In genomic region chr14:104563742-104564615, GRCh38 we compare ENCODE assay signal across 8 cellular contexts. TPM values are rescaled to one million over a fixed set of nuclear protein-coding genes. Genes with fewer than 3 reads are reported as not detected.
A peak's percentile ranks its signal among the peaks of the same experiment; 100 is the strongest.
DNase-seq lines count a peak whose midpoint lies in the region; ATAC-seq and TF ChIP-seq lines count a peak whose summit lies in the region.

No MANE protein-coding gene starts in this region.

- H3K27me3 ChIP-seq in neural cell (ENCODE audit: insufficient read depth, low read depth, low read length) (no peaks in the 10 kb centered on the region), stomach (peaks cover 0 to 84% (median 28%) of the 10 kb centered on the region in 3 donors)

- TF ChIP-seq RAD21 in neural cell (conservative IDR thresholded peaks at IDR 0.05), result peak; percentile 99

- H3K79me2 ChIP-seq in neural cell (replicated peaks; ENCODE audit: insufficient read depth, low read length), result no peaks in the 10 kb centered on the region

- H4K20me1 ChIP-seq in neural cell (ENCODE audit: insufficient read depth), result no peaks in the 10 kb centered on the region

- H3K4me2 ChIP-seq in neural cell (ENCODE audit: low read length), result no peak overlapping the region

- H3F3A ChIP-seq in neural cell (ENCODE audit: insufficient read depth, low read length, poor library complexity, severe bottlenecking), result no peaks in the 10 kb centered on the region

- H3K36me3 Mint-ChIP-seq in activated T-cell treated with anti-CD3 and anti-CD28 coated beads, Interleukin-2, amount 50 U/mL, for 72 hours (ENCODE audit: insufficient read depth in 2 of 2), result no peaks in the 10 kb centered on the region

- no peak overlapping the region for H3K9ac ChIP-seq in neural cell (ENCODE audit: low read length)

- TF ChIP-seq CTCF in neural cell (IDR thresholded peaks at IDR 0.05; ENCODE audit: poor library complexity, severe bottlenecking), result peak; percentile 96
- TF ChIP-seq CTCF in stomach (IDR thresholded peaks at IDR 0.05), result peak in 5 of 7 experiments; percentile 57 to 87 (median 77)

- peak; percentile 77 for DNase-seq in Ammon's horn (ENCODE audit: low spot score)
- DNase-seq in HCEC 1CT, result peak; percentile 24
- DNase-seq in OCI-M1 (lab: John Stamatoyannopoulos, UW), result peak; percentile 54
- DNase-seq in activated T-cell treated with anti-CD3 and anti-CD28 coated beads, Interleukin-2, amount 50 U/mL, for 72 hours, result peak; percentile 69 to 73
- DNase-seq in fibroblast of peridontal ligament (ENCODE audit: extremely low read depth), result peak; percentile 23
- DNase-seq in stomach, result peak; percentile 75

- H3K4me3 ChIP-seq in neural cell (ENCODE audit: low read length), result no peak overlapping the region
- H3K4me3 ChIP-seq in stomach, result no peak overlapping the region

- WGBS in stomach, 5 donors, result 7 to 15% (median 11%) methylated on average over 14 to 27 of the region's 27 CpGs

- no peaks in the 10 kb centered on the region for H3K27me3 Mint-ChIP-seq in activated T-cell treated with anti-CD3 and anti-CD28 coated beads, Interleukin-2, amount 50 U/mL, for 72 hours (ENCODE audit: low read depth)

- H3K36me3 ChIP-seq in neural cell (ENCODE audit: insufficient read depth, low read length) (no peaks in the 10 kb centered on the region), stomach (no peaks in the 10 kb centered on the region)

- no peak overlapping the region for H2AFZ ChIP-seq in neural cell (ENCODE audit: low read depth, low read length)

- peak; percentile 71 to 76 for ATAC-seq in activated T-cell treated with anti-CD3 and anti-CD28 coated beads, Interleukin-2, amount 50 U/mL, for 72 hours (replicated peaks in 1 of 2)
- ATAC-seq in GM21717 (IDR thresholded peaks at IDR 0.05; ENCODE audit: unreplicated experiment), result no peak

- peaks cover 0 to 12% (median 8%) of the 10 kb centered on the region in 4 donors for H3K4me1 ChIP-seq in stomach

- intact Hi-C loops in stomach (cut with DNase I; ENCODE audit: low total_unique reads), result loop anchor here (5.0 kb wide), 1 partner anchor 427 kb away; the partner anchor contains the start of gene KIF26A

- H3K27ac Mint-ChIP-seq in activated T-cell treated with anti-CD3 and anti-CD28 coated beads, Interleukin-2, amount 50 U/mL, for 72 hours, result no peak overlapping the region

- peak overlapping the region in 1 of 2 donors; percentile 57 for H3K4me3 Mint-ChIP-seq in activated T-cell treated with anti-CD3 and anti-CD28 coated beads, Interleukin-2, amount 50 U/mL, for 72 hours

- no peaks in the 10 kb centered on the region for H3K4me1 Mint-ChIP-seq in activated T-cell treated with anti-CD3 and anti-CD28 coated beads, Interleukin-2, amount 50 U/mL, for 72 hours (ENCODE audit: low read depth)

- TF ChIP-seq EP300 in neural cell (conservative IDR thresholded peaks at IDR 0.05; ENCODE audit: poor library complexity, severe bottlenecking), result no peak
- TF ChIP-seq EP300 in stomach (IDR thresholded peaks at IDR 0.05), result no peak

- H3K27ac ChIP-seq in neural cell (ENCODE audit: low read length) (no peak overlapping the region), stomach (no peak overlapping the region)

- no peaks in the 10 kb centered on the region for H3K9me3 Mint-ChIP-seq in activated T-cell treated with anti-CD3 and anti-CD28 coated beads, Interleukin-2, amount 50 U/mL, for 72 hours

- no peaks in the 10 kb centered on the region for H3K9me2 ChIP-seq in neural cell (ENCODE audit: insufficient read depth, low read length)

- H3K9me3 ChIP-seq in neural cell (ENCODE audit: low read length), result no peaks in the 10 kb centered on the region
- no peaks in the 10 kb centered on the region for H3K9me3 ChIP-seq in stomach

- no peak for TF ChIP-seq POLR2A in stomach (IDR thresholded peaks at IDR 0.05)

TF ChIP-seq in neural cell, 6 proteins besides CTCF, POLR2A, EP300 and RAD21:
- TF ChIP-seq POLR2AphosphoS5 (IDR thresholded peaks at IDR 0.05) (no peak), SMC3 (conservative IDR thresholded peaks at IDR 0.05; ENCODE audit: poor library complexity) (peak; percentile 100)

RNA-seq across cellular contexts. Expression of gene C14orf180, which starts 15.6 kb away (rescaled TPM):
- total RNA-seq in activated T-cell treated with anti-CD3 and anti-CD28 coated beads, Interleukin-2, amount 50 U/mL, for 72 hours, result not detected
- not detected in 2 replicates for polyA plus RNA-seq in neural cell
- polyA minus RNA-seq in neural cell, result not detected in 2 replicates
- 1 to 10 TPM in 2 of 5 donors, under 1 TPM in 2, not detected in 1; 0.37 to 3.8 (median 1.4) TPM for total RNA-seq in stomach
- polyA plus RNA-seq in stomach, result under 1 TPM; 0.31 to 0.75 (median 0.40) TPM

RNA-seq across cellular contexts. Expression of gene TMEM179, which starts 40.6 kb away (rescaled TPM):
- total RNA-seq in activated T-cell treated with anti-CD3 and anti-CD28 coated beads, Interleukin-2, amount 50 U/mL, for 72 hours, result under 1 TPM in 1 of 2 donors, not detected in 1; 0.46 TPM
- polyA plus RNA-seq in neural cell (20.3 and 27.5 TPM in 2 replicates), stomach (1 to 10 TPM in 1 of 3 donors, under 1 TPM in 1, not detected in 1; 0.87 to 1.4 TPM)
- 8.2 and 9.5 TPM in 2 replicates for polyA minus RNA-seq in neural cell
- total RNA-seq in stomach, result 1 to 10 TPM in 1 of 5 donors, under 1 TPM in 2, not detected in 2; 0.58 to 4.6 (median 0.92) TPM

Comparison
In these comparisons a context has a peak if more than half of its experiments do, and no peak if none do; other contexts are left out.
1. DNase-seq: peak in every context shown above with its lines; median percentile 77 in Ammon's horn; 75 in stomach; 71 in activated T-cell treated with anti-CD3 and anti-CD28 coated beads, Interleukin-2, amount 50 U/mL, for 72 hours; 54 in OCI-M1; 24 in HCEC 1CT; 23 in fibroblast of peridontal ligament.